Comparison of ENCODE assay signal across 1 cellular context in genomic region chr1:58582143-58582542, GRCh38. TPM values are rescaled to one million over a fixed set of nuclear protein-coding genes. Genes with fewer than 3 reads are reported as not detected.
"Had no signal": no experiment of that assay in that cellular context is flagged by ENCODE, and none has a peak within 500 bp of the region (broad histone marks: within the 10 kb centered on the region; RNA-seq: fewer than 3 reads in every experiment).

No MANE protein-coding gene starts in this region.

RNA-seq across cellular contexts. Expression of gene TACSTD2, which starts 5.1 kb away (rescaled TPM):
- total RNA-seq: temporal lobe had no signal
